ENCODE assay signal across 2 cellular contexts in the genomic region with DNA sequence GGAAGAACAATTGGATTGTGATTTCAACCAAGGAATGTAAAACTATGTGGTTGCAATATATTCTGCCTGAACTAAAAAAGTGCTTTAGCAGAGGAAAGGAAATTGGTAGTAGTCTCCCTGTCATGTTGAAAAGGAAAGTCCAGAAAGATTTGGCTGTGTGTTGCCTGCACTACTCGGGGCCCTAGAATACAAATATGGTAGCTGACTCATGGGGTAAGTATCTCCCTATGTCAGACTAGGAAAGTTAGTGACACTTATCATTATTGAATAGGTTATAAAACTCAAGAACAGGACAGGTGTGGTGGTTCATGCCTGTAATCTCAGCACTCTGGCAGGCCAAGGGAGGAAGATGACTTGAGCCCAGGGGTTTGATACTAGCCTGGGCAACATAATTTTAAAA.
TF ChIP-seq lines count a peak whose summit lies in the region.

No MANE protein-coding gene starts in this region.

TF ChIP-seq in IMR-90, 13 proteins besides CTCF, POLR2A, EP300 and RAD21:
- TF ChIP-seq SMC3 (IDR thresholded peaks at IDR 0.05; ENCODE audit: low read depth, low read length) (no peak), MAZ (IDR thresholded peaks at IDR 0.05; ENCODE audit: borderline replicate concordance, low read depth, low read length) (no peak), MXI1 (IDR thresholded peaks at IDR 0.05; ENCODE audit: borderline replicate concordance, low read depth, low read length) (no peak), CEBPB (IDR thresholded peaks at IDR 0.05; ENCODE audit: low read depth, low read length) (no peak)
TF ChIP-seq in IMR-90: peak in this region for 0.

TF ChIP-seq in K562, 482 proteins besides CTCF, POLR2A, EP300 and RAD21:
- TF ChIP-seq, protein P1, sequence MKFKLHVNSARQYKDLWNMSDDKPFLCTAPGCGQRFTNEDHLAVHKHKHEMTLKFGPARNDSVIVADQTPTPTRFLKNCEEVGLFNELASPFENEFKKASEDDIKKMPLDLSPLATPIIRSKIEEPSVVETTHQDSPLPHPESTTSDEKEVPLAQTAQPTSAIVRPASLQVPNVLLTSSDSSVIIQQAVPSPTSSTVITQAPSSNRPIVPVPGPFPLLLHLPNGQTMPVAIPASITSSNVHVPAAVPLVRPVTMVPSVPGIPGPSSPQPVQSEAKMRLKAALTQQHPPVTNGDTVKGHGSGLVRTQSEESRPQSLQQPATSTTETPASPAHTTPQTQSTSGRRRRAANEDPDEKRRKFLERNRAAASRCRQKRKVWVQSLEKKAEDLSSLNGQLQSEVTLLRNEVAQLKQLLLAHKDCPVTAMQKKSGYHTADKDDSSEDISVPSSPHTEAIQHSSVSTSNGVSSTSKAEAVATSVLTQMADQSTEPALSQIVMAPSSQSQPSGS (CRISPR knock-in tag; IDR thresholded peaks at IDR 0.05), result no peak
- TF ChIP-seq DPF2 (IDR thresholded peaks at IDR 0.05), result no peak
- no peak for TF ChIP-seq BCOR (IDR thresholded peaks at IDR 0.05)
- TF ChIP-seq, protein P2, sequence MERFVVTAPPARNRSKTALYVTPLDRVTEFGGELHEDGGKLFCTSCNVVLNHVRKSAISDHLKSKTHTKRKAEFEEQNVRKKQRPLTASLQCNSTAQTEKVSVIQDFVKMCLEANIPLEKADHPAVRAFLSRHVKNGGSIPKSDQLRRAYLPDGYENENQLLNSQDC (CRISPR knock-in tag; IDR thresholded peaks at IDR 0.05), result no peak
- no peak for TF ChIP-seq GABPB2 (CRISPR knock-in tag; conservative IDR thresholded peaks at IDR 0.05)
- no peak for TF ChIP-seq EWSR1 (IDR thresholded peaks at IDR 0.05; ENCODE audit: borderline replicate concordance, low read depth, partially characterized antibody)
- no peak for TF ChIP-seq SIN3A (IDR thresholded peaks at IDR 0.05; ENCODE audit: borderline replicate concordance in 2 of 2, control insufficient read depth in 1 of 2, low read depth in 2 of 2, low read length in 2 of 2)
- no peak for TF ChIP-seq PREB (CRISPR knock-in tag; IDR thresholded peaks at IDR 0.05)
- TF ChIP-seq ZNF584 (CRISPR knock-in tag; IDR thresholded peaks at IDR 0.05; ENCODE audit: low read depth), result no peak
- TF ChIP-seq, protein P3, sequence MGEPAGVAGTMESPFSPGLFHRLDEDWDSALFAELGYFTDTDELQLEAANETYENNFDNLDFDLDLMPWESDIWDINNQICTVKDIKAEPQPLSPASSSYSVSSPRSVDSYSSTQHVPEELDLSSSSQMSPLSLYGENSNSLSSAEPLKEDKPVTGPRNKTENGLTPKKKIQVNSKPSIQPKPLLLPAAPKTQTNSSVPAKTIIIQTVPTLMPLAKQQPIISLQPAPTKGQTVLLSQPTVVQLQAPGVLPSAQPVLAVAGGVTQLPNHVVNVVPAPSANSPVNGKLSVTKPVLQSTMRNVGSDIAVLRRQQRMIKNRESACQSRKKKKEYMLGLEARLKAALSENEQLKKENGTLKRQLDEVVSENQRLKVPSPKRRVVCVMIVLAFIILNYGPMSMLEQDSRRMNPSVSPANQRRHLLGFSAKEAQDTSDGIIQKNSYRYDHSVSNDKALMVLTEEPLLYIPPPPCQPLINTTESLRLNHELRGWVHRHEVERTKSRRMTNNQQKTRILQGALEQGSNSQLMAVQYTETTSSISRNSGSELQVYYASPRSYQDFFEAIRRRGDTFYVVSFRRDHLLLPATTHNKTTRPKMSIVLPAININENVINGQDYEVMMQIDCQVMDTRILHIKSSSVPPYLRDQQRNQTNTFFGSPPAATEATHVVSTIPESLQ (CRISPR knock-in tag; IDR thresholded peaks at IDR 0.05), result no peak
- TF ChIP-seq, protein P4, sequence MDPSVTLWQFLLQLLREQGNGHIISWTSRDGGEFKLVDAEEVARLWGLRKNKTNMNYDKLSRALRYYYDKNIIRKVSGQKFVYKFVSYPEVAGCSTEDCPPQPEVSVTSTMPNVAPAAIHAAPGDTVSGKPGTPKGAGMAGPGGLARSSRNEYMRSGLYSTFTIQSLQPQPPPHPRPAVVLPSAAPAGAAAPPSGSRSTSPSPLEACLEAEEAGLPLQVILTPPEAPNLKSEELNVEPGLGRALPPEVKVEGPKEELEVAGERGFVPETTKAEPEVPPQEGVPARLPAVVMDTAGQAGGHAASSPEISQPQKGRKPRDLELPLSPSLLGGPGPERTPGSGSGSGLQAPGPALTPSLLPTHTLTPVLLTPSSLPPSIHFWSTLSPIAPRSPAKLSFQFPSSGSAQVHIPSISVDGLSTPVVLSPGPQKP (CRISPR knock-in tag; IDR thresholded peaks at IDR 0.05), result no peak
- no peak for TF ChIP-seq ZNF140 (CRISPR knock-in tag; IDR thresholded peaks at IDR 0.05)
- no peak for TF ChIP-seq ZNF184 (CRISPR knock-in tag; IDR thresholded peaks at IDR 0.05)
- no peak for TF ChIP-seq ZNF124 (CRISPR knock-in tag; IDR thresholded peaks at IDR 0.05)
